Comparison of ENCODE assay signal across 29 cellular contexts in the genomic region with DNA sequence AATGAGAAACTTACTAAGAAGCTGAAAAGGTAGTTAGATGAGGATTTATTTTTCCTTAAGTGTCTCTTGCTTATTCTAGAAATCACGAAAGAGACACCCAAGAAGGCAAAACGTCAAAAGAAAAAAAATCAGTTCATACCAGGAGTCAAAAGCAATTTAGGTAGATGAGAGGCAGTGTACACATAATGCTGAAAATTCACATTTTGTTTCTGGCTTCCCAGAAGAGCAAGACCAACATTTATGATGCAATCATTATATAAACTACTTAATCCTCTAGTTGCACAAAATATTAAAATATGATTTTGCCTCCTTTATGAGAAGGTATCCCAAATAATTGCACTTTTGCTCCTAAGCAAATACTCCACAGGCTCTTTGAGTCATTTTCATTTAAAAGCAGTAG.
"Had no signal": no experiment of that assay in that cellular context is flagged by ENCODE, and none has a peak within 500 bp of the region (broad histone marks: within the 10 kb centered on the region; RNA-seq: fewer than 3 reads in every experiment).

No MANE protein-coding gene starts in this region.

- H3K4me1 ChIP-seq: esophagus muscularis mucosa, gastrocnemius medialis, heart left ventricle, psoas muscle, spleen, tibial nerve had no signal

- H3K9me3 ChIP-seq: esophagus muscularis mucosa, gastrocnemius medialis, heart left ventricle, ovary, psoas muscle, spleen, thoracic aorta, tibial nerve, upper lobe of left lung had no signal

- H3K36me3 ChIP-seq: esophagus muscularis mucosa, gastrocnemius medialis, ovary, spleen, thoracic aorta, tibial nerve had no signal

- H3K4me2 ChIP-seq: hepatocyte had no signal

- H2AFZ ChIP-seq: hepatocyte had no signal

- H3K4me3 ChIP-seq: esophagus muscularis mucosa, gastrocnemius medialis, heart left ventricle, hepatocyte, lung, ovary, psoas muscle, skin epidermis, spleen, thoracic aorta, tibial nerve, upper lobe of left lung had no signal

- FAIRE-seq: colon, endothelial cell of umbilical vein, kidney, urothelium cell line had no signal

- DNase-seq: central memory CD4-positive, alpha-beta T cell; effector CD8-positive, alpha-beta T cell; foreskin fibroblast; gastrocnemius medialis; heart left ventricle; kidney; naive thymus-derived CD4-positive, alpha-beta T cell; nephron progenitor cell; nucleus accumbens; ovary; posterior cingulate gyrus; psoas muscle; spleen; stimulated activated CD4-positive, alpha-beta T cell treated with anti-CD3 and anti-CD28 coated beads, Interleukin-4, amount 100 ng/mL, for 4 hours; stimulated activated naive CD8-positive, alpha-beta T cell treated with anti-CD3 and anti-CD28 coated beads, Interleukin-15, Interleukin-2, amounts not matched to agents 100 U/mL and 50 U/mL, for 24 hours; substantia nigra had no signal

- H3K79me2 ChIP-seq: hepatocyte had no signal

- H3K27ac ChIP-seq: esophagus muscularis mucosa, gastrocnemius medialis, hepatocyte, ovary, psoas muscle, spleen, thoracic aorta, tibial nerve had no signal

- H3K27me3 ChIP-seq: esophagus muscularis mucosa, gastrocnemius medialis, heart left ventricle, ovary, spleen, tibial nerve, upper lobe of left lung had no signal

- ATAC-seq: gastrocnemius medialis; heart left ventricle; left lobe of liver; naive thymus-derived CD4-positive, alpha-beta T cell; psoas muscle; right cardiac atrium; stimulated activated memory B cell treated with anti-CD40 and anti-IgM and Interleukin-4, amounts not matched to agents 10 μg/mL and 1 μg/mL and 100 μg/mL, for 72 hours; stimulated activated naive CD8-positive, alpha-beta T cell treated with anti-CD3 and anti-CD28 coated beads, Interleukin-15, Interleukin-2, amounts not matched to agents 100 U/mL and 50 U/mL, for 24 hours had no signal
